In the genomic region with DNA sequence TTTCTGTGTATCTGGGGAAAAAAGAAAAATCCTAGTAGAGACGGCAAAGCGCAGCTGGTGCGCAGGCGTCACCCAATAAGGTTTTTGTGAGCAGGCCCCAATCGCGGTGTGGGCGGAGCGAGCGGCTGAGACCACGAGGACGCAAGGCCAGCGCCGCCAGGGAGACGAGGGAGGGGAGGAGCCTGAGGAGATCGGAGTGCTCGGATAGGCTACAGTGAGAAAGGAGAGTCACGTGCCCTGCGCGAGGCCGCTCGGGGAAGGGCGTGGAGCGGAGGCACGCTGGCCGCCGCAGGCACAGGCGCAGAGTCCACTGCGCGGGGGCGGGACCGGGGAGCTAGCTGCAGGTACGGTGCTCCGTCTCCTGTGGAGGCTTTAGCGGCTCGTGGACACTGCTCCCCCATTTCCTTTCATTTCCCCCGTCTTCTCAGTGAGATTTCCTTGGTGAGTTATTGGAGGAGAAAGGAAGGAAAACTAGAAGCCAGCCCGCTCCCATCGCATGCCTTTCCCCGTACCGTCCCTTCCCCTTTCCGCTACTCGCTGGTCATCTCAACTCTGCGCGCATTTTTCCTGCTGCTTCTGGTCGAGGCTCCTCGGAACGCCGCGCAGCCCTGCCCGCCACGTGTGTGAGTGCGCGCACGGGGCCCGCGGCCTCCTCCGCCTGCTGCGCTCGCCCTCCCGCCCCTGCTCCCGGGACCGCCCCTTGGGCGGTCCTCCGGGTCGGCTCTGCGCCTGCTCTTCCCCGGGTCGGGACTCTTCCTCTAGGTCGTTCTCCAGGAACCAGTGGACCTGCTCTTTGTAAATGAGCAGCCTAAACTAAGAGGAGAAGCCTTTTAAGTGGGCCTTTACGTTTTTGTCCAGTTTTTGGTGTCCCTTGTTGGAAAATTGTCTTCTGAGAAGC, we compare ENCODE assay signal across 8 cellular contexts. TPM values are rescaled to one million over a fixed set of nuclear protein-coding genes. Genes with fewer than 3 reads are reported as not detected.
A peak's percentile ranks its signal among the peaks of the same experiment; 100 is the strongest.
DNase-seq lines count a peak whose midpoint lies in the region; ATAC-seq and TF ChIP-seq lines count a peak whose summit lies in the region.

A gene with protein sequence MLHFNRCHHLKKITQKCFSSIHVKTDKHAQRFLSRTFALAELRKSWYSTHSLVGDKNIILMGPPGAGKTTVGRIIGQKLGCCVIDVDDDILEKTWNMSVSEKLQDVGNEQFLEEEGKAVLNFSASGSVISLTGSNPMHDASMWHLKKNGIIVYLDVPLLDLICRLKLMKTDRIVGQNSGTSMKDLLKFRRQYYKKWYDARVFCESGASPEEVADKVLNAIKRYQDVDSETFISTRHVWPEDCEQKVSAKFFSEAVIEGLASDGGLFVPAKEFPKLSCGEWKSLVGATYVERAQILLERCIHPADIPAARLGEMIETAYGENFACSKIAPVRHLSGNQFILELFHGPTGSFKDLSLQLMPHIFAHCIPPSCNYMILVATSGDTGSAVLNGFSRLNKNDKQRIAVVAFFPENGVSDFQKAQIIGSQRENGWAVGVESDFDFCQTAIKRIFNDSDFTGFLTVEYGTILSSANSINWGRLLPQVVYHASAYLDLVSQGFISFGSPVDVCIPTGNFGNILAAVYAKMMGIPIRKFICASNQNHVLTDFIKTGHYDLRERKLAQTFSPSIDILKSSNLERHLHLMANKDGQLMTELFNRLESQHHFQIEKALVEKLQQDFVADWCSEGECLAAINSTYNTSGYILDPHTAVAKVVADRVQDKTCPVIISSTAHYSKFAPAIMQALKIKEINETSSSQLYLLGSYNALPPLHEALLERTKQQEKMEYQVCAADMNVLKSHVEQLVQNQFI (plus strand): TSS at position 264 of the 898 bp plus-strand sequence. CDS start 6,612 bp downstream, outside the sequence.

- peak within 1 kb of the TSS; percentile 83 for H3K27ac ChIP-seq in neural cell (ENCODE audit: low read length)

- peak; percentile 99 for DNase-seq in ELR (ENCODE audit: low read depth)
- peak; percentile 92 for DNase-seq in H7
- peak; percentile 99 for DNase-seq in MG63
- peak; percentile 97 to 98 for DNase-seq in SHP77 (lab: John Stamatoyannopoulos, UW)
- DNase-seq in activated gamma-delta T cell treated with Interleukin-2 at 50 U/mL for 16 hours, result peak; percentile 97
- peak; percentile 98 for DNase-seq in fibroblast of villous mesenchyme (ENCODE audit: low read depth)
- peak; percentile 97 to 98 for DNase-seq in stimulated activated naive CD8-positive, alpha-beta T cell treated with anti-CD3 and anti-CD28 coated beads, Interleukin-15, amount 100 ng/mL, for 72 hours

- no peaks in the 10 kb centered on the region for H3K27me3 ChIP-seq in H7 (ENCODE audit: control insufficient read depth, insufficient read depth, low read length)
- H3K27me3 ChIP-seq in MG63, result no peaks in the 10 kb centered on the region
- H3K27me3 ChIP-seq in neural cell (ENCODE audit: insufficient read depth, low read depth, low read length), result no peaks in the 10 kb centered on the region

- H3K79me2 ChIP-seq in neural cell (replicated peaks; ENCODE audit: insufficient read depth, low read length), result peaks cover 5% of the 10 kb centered on the region

- H3K36me3 ChIP-seq in H7 (replicated peaks; ENCODE audit: control insufficient read depth, insufficient read depth, low read length) (no peaks in the 10 kb centered on the region), MG63 (no peaks in the 10 kb centered on the region), neural cell (ENCODE audit: insufficient read depth, low read length) (no peaks in the 10 kb centered on the region)

- ATAC-seq in stimulated activated naive CD8-positive, alpha-beta T cell treated with anti-CD3 and anti-CD28 coated beads, Interleukin-15, amount 100 ng/mL, for 72 hours, result peak; percentile 98

- H3K4me3 ChIP-seq in H7 (ENCODE audit: insufficient read depth, low read depth, low read length), result peak within 1 kb of the TSS; percentile 55
- peak within 1 kb of the TSS; percentile 60 for H3K4me3 ChIP-seq in MG63
- H3K4me3 ChIP-seq in fibroblast of villous mesenchyme (ENCODE audit: low read depth, low read length), result peak within 1 kb of the TSS; percentile 62
- peak within 1 kb of the TSS; percentile 82 for H3K4me3 ChIP-seq in neural cell (ENCODE audit: low read length)

- peak within 1 kb of the TSS; percentile 82 to 83 for H3K4me3 Mint-ChIP-seq in stimulated activated naive CD8-positive, alpha-beta T cell treated with anti-CD3 and anti-CD28 coated beads, Interleukin-15, amount 100 ng/mL, for 72 hours

- H3K9ac ChIP-seq in neural cell (ENCODE audit: low read length), result peak within 1 kb of the TSS; percentile 71

- peak within 1 kb of the TSS; percentile 84 to 86 for H3K27ac Mint-ChIP-seq in stimulated activated naive CD8-positive, alpha-beta T cell treated with anti-CD3 and anti-CD28 coated beads, Interleukin-15, amount 100 ng/mL, for 72 hours

- H3K9me2 ChIP-seq in neural cell (ENCODE audit: insufficient read depth, low read length), result no peaks in the 10 kb centered on the region

- peak within 1 kb of the TSS; percentile 85 for H3K4me2 ChIP-seq in neural cell (ENCODE audit: low read length)

- TF ChIP-seq CTCF in fibroblast of villous mesenchyme (IDR thresholded peaks at IDR 0.05; ENCODE audit: insufficient read depth, low read depth, low read length) (no peak), neural cell (IDR thresholded peaks at IDR 0.05; ENCODE audit: poor library complexity, severe bottlenecking) (no peak)

- peak; percentile 53 for TF ChIP-seq RAD21 in neural cell (conservative IDR thresholded peaks at IDR 0.05)

- no peak for TF ChIP-seq EP300 in neural cell (conservative IDR thresholded peaks at IDR 0.05; ENCODE audit: poor library complexity, severe bottlenecking)

- peaks cover 9 to 12% of the 10 kb centered on the region in 2 donors for H3K9me3 Mint-ChIP-seq in stimulated activated naive CD8-positive, alpha-beta T cell treated with anti-CD3 and anti-CD28 coated beads, Interleukin-15, amount 100 ng/mL, for 72 hours

- peaks cover 5% of the 10 kb centered on the region for H3F3A ChIP-seq in neural cell (ENCODE audit: insufficient read depth, low read length, poor library complexity, severe bottlenecking)

- peak within 1 kb of the TSS; percentile 76 for H2AFZ ChIP-seq in neural cell (ENCODE audit: low read depth, low read length)

- no peaks in the 10 kb centered on the region for H3K27me3 Mint-ChIP-seq in stimulated activated naive CD8-positive, alpha-beta T cell treated with anti-CD3 and anti-CD28 coated beads, Interleukin-15, amount 100 ng/mL, for 72 hours

- H3K9me3 ChIP-seq in MG63 (no peaks in the 10 kb centered on the region), neural cell (ENCODE audit: low read length) (no peaks in the 10 kb centered on the region)

- peaks cover 25% of the 10 kb centered on the region for H3K4me1 Mint-ChIP-seq in stimulated activated naive CD8-positive, alpha-beta T cell treated with anti-CD3 and anti-CD28 coated beads, Interleukin-15, amount 100 ng/mL, for 72 hours

- H4K20me1 ChIP-seq in neural cell (ENCODE audit: insufficient read depth), result no peaks in the 10 kb centered on the region

TF ChIP-seq in neural cell, 6 proteins besides CTCF, POLR2A, EP300 and RAD21:
- peak; percentile 54 for TF ChIP-seq TAF1 (IDR thresholded peaks at IDR 0.05; ENCODE audit: low read depth)
- no peak for TF ChIP-seq EZH2 (IDR thresholded peaks at IDR 0.05; ENCODE audit: borderline replicate concordance, insufficient read depth, low read length, poor library complexity, severe bottlenecking)
- TF ChIP-seq, protein P1, sequence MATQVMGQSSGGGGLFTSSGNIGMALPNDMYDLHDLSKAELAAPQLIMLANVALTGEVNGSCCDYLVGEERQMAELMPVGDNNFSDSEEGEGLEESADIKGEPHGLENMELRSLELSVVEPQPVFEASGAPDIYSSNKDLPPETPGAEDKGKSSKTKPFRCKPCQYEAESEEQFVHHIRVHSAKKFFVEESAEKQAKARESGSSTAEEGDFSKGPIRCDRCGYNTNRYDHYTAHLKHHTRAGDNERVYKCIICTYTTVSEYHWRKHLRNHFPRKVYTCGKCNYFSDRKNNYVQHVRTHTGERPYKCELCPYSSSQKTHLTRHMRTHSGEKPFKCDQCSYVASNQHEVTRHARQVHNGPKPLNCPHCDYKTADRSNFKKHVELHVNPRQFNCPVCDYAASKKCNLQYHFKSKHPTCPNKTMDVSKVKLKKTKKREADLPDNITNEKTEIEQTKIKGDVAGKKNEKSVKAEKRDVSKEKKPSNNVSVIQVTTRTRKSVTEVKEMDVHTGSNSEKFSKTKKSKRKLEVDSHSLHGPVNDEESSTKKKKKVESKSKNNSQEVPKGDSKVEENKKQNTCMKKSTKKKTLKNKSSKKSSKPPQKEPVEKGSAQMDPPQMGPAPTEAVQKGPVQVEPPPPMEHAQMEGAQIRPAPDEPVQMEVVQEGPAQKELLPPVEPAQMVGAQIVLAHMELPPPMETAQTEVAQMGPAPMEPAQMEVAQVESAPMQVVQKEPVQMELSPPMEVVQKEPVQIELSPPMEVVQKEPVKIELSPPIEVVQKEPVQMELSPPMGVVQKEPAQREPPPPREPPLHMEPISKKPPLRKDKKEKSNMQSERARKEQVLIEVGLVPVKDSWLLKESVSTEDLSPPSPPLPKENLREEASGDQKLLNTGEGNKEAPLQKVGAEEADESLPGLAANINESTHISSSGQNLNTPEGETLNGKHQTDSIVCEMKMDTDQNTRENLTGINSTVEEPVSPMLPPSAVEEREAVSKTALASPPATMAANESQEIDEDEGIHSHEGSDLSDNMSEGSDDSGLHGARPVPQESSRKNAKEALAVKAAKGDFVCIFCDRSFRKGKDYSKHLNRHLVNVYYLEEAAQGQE (IDR thresholded peaks at IDR 0.05; ENCODE audit: borderline replicate concordance), result peak; percentile 47
- peak; percentile 91 for TF ChIP-seq POLR2AphosphoS5 (IDR thresholded peaks at IDR 0.05)
- peak; percentile 99 for TF ChIP-seq MXI1 (conservative IDR thresholded peaks at IDR 0.05; ENCODE audit: poor library complexity, severe bottlenecking)
- TF ChIP-seq SMC3 (conservative IDR thresholded peaks at IDR 0.05; ENCODE audit: poor library complexity), result peak; percentile 47

RNA-seq across cellular contexts. Expression of the gene that starts here (rescaled TPM):
- 5.9 and 8.9 TPM in 2 replicates for total RNA-seq in H7 (2014; rRNA removed; shearing (Covaris generic))
- total RNA-seq in MG63 (2014; rRNA removed; shearing (Covaris generic); ENCODE audit: low replicate concordance), result 7.3 and 9.1 TPM in 2 replicates
- total RNA-seq in fibroblast of villous mesenchyme, result 1.3 and 3.5 TPM in 2 replicates
- 2.8 and 5.1 TPM in 2 replicates for polyA plus RNA-seq in neural cell
- polyA minus RNA-seq in neural cell, result 9.6 and 11.2 TPM in 2 replicates

Comparison
In these comparisons a context has a peak if more than half of its experiments do, and no peak if none do; other contexts are left out.
1. Peak in every context shown above with its lines: DNase-seq, ATAC-seq, H3K4me3 ChIP-seq and H3K27ac ChIP-seq.